ENCODE assay signal across 22 cellular contexts in genomic region chr2:172790404-172790803, GRCh38. TPM values are rescaled to one million over a fixed set of nuclear protein-coding genes. Genes with fewer than 3 reads are reported as not detected.
DNase-seq lines count a peak whose midpoint lies in the region; ATAC-seq and TF ChIP-seq lines count a peak whose summit lies in the region.
"Had no signal": no experiment of that assay in that cellular context is flagged by ENCODE, and none has a peak within 500 bp of the region (broad histone marks: within the 10 kb centered on the region; RNA-seq: fewer than 3 reads in every experiment).

No MANE protein-coding gene starts in this region.

- H3K27me3 ChIP-seq in MG63, result no peaks in the 10 kb centered on the region
- H3K27me3 ChIP-seq: BE2C, brain microvascular endothelial cell, colonic mucosa had no signal

- intact Hi-C loops in lower leg skin (cut with DNase I; ENCODE audit: low total_unique reads), result no loop called here

- no peaks in the 10 kb centered on the region for H3K36me3 ChIP-seq in MG63
- H3K36me3 ChIP-seq: BE2C, brain microvascular endothelial cell, colonic mucosa, lower lobe of right lung had no signal

- peak; percentile 40 for DNase-seq in NCI-H2107 treated with DMSO at 0.1 percent for 48 hours (lab: John Stamatoyannopoulos, UW; ENCODE audit: unreplicated experiment)
- no peak for DNase-seq in NCI-H2107 (lab: John Stamatoyannopoulos, UW)
- peak; percentile 22 for DNase-seq in GDM1 (lab: John Stamatoyannopoulos, UW)
- DNase-seq in NCI-H69 (lab: John Stamatoyannopoulos, UW), result peak; percentile 66
- no peak for DNase-seq in MG63
- DNase-seq in lower leg skin (ENCODE audit: low spot score in 2 of 2), result no peak
- DNase-seq: 8988T; activated CD8-positive, alpha-beta memory T cell treated with anti-CD3 and anti-CD28 coated beads, Interleukin-2, amount 50 U/mL, for 48 hours; activated effector memory CD4-positive, alpha-beta T cell treated with Interleukin-2 at 50 U/mL for 16 hours; BE2C; brain microvascular endothelial cell; colonic mucosa; endodermal cell; immature natural killer cell; lower lobe of right lung; MM.1S; NCI-H2029 treated with DMSO at 0.1 percent for 48 hours; SHP77 treated with DMSO at 0.1 percent for 48 hours; stimulated activated CD4-positive, alpha-beta T cell treated with anti-CD3 and anti-CD28 coated beads, Interleukin-12 subunit alpha, Interleukin-12 subunit beta, amount 100 ng/mL, for 4 hours; T-helper 17 cell had no signal

- ATAC-seq in esophagus mucosa (peak; percentile 56), HG03520 (IDR thresholded peaks at IDR 0.05; ENCODE audit: unreplicated experiment) (no peak)
- ATAC-seq: lower lobe of right lung, T-helper 17 cell had no signal

- no peaks in the 10 kb centered on the region for H3K9me3 ChIP-seq in MG63
- H3K9me3 ChIP-seq: BE2C, colonic mucosa, lower lobe of right lung had no signal

- TF ChIP-seq POLR2A in lower leg skin (IDR thresholded peaks at IDR 0.05), result no peak

- H3K4me3 ChIP-seq in MG63 (no peak overlapping the region), lower leg skin (ENCODE audit: low read depth, poor library complexity, severe bottlenecking) (no peak overlapping the region)
- H3K4me3 ChIP-seq: colonic mucosa, lower lobe of right lung had no signal

- WGBS in lower leg skin, 2 donors, result 35 to 46% methylated on average over 4 of the region's 4 CpGs

- TF ChIP-seq CTCF in lower leg skin (IDR thresholded peaks at IDR 0.05), result no peak

RNA-seq across cellular contexts. Expression of gene RAPGEF4, which starts 54.8 kb away (rescaled TPM):
- 3.3 TPM for total RNA-seq in esophagus mucosa
- total RNA-seq in MG63 (2014; rRNA removed; shearing (Covaris generic); ENCODE audit: low replicate concordance), result not detected in 2 replicates
- total RNA-seq in lower leg skin, result 10 to 100 TPM; 15.5 to 25.8 (median 25.0) TPM

Comparison
In these comparisons a context has a peak if more than half of its experiments do, and no peak if none do; other contexts are left out.
1. DNase-seq: peak in NCI-H2107 treated with DMSO at 0.1 percent for 48 hours (single experiment), GDM1 (single experiment) and NCI-H69 (single experiment); none in NCI-H2107 (single experiment), MG63 (single experiment) and lower leg skin (0 of 2).